Comparison of ENCODE assay signal across 8 cellular contexts in genomic region chr1:221793439-221794078, GRCh38. TPM values are rescaled to one million over a fixed set of nuclear protein-coding genes. Genes with fewer than 3 reads are reported as not detected.
DNase-seq lines count a peak whose midpoint lies in the region; ATAC-seq lines count a peak whose summit lies in the region.

No MANE protein-coding gene starts in this region.

- H3K4me1 Mint-ChIP-seq in activated CD8-positive, alpha-beta memory T cell treated with anti-CD3 and anti-CD28 coated beads, Interleukin-2, amount 10 ng/mL, durations not matched to agents 7 days and 5 days: peaks cover 24% of the 10 kb centered on the region
- H3K4me1 Mint-ChIP-seq in stimulated activated memory B cell treated with anti-CD40 and anti-IgM and Interleukin-4, amounts not matched to agents 10 μg/mL and 1 μg/mL and 100 μg/mL, for 72 hours: peaks cover 41% of the 10 kb centered on the region

- H3K9me3 Mint-ChIP-seq in activated CD8-positive, alpha-beta memory T cell treated with anti-CD3 and anti-CD28 coated beads, Interleukin-2, amount 10 ng/mL, durations not matched to agents 7 days and 5 days (ENCODE audit: low read depth): peaks cover 2% of the 10 kb centered on the region
- no peaks in the 10 kb centered on the region for H3K9me3 Mint-ChIP-seq in stimulated activated memory B cell treated with anti-CD40 and anti-IgM and Interleukin-4, amounts not matched to agents 10 μg/mL and 1 μg/mL and 100 μg/mL, for 72 hours

- CTCF ChIA-PET in activated CD8-positive, alpha-beta memory T cell treated with anti-CD3 and anti-CD28 coated beads, Interleukin-2, amount 10 ng/mL, durations not matched to agents 7 days and 5 days (lab: Charles Lee): interaction anchor here (2.1 kb wide), 1 partner anchor 9 kb away, joined by 5 read pairs; no protein-coding TSS in a partner anchor

- peak; percentile 52 for ATAC-seq in activated CD8-positive, alpha-beta memory T cell treated with anti-CD3 and anti-CD28 coated beads, Interleukin-2, amount 10 ng/mL, durations not matched to agents 7 days and 5 days
- ATAC-seq in HG02678 (IDR thresholded peaks at IDR 0.05; ENCODE audit: unreplicated experiment): peak; percentile 78
- ATAC-seq in stimulated activated memory B cell treated with anti-CD40 and anti-IgM and Interleukin-4, amounts not matched to agents 10 μg/mL and 1 μg/mL and 100 μg/mL, for 72 hours: peak; percentile 95

- DNase-seq in activated CD8-positive, alpha-beta memory T cell treated with anti-CD3 and anti-CD28 coated beads, Interleukin-2, amount 10 ng/mL, durations not matched to agents 7 days and 5 days: no peak
- no peak for DNase-seq in activated CD8-positive, alpha-beta memory T cell treated with anti-CD3 and anti-CD28 coated beads for 24 hours
- peak; percentile 52 for DNase-seq in NAMALWA (ENCODE audit: low spot score)
- DNase-seq in GM03348 (ENCODE audit: low spot score): no peak
- no peak for DNase-seq in Kasumi-1 (lab: John Stamatoyannopoulos, UW)
- DNase-seq in HuH-7.5 (ENCODE audit: low spot score): no peak

- H3K27me3 Mint-ChIP-seq in activated CD8-positive, alpha-beta memory T cell treated with anti-CD3 and anti-CD28 coated beads, Interleukin-2, amount 10 ng/mL, durations not matched to agents 7 days and 5 days: no peaks in the 10 kb centered on the region
- no peaks in the 10 kb centered on the region for H3K27me3 Mint-ChIP-seq in stimulated activated memory B cell treated with anti-CD40 and anti-IgM and Interleukin-4, amounts not matched to agents 10 μg/mL and 1 μg/mL and 100 μg/mL, for 72 hours

- no peak overlapping the region for H3K27ac Mint-ChIP-seq in activated CD8-positive, alpha-beta memory T cell treated with anti-CD3 and anti-CD28 coated beads, Interleukin-2, amount 10 ng/mL, durations not matched to agents 7 days and 5 days
- H3K27ac Mint-ChIP-seq in stimulated activated memory B cell treated with anti-CD40 and anti-IgM and Interleukin-4, amounts not matched to agents 10 μg/mL and 1 μg/mL and 100 μg/mL, for 72 hours: peak overlapping the region; percentile 98

- no peak overlapping the region for H3K4me3 Mint-ChIP-seq in activated CD8-positive, alpha-beta memory T cell treated with anti-CD3 and anti-CD28 coated beads, Interleukin-2, amount 10 ng/mL, durations not matched to agents 7 days and 5 days
- peak overlapping the region; percentile 67 for H3K4me3 Mint-ChIP-seq in stimulated activated memory B cell treated with anti-CD40 and anti-IgM and Interleukin-4, amounts not matched to agents 10 μg/mL and 1 μg/mL and 100 μg/mL, for 72 hours

- peaks cover 9% of the 10 kb centered on the region for H3K36me3 Mint-ChIP-seq in activated CD8-positive, alpha-beta memory T cell treated with anti-CD3 and anti-CD28 coated beads, Interleukin-2, amount 10 ng/mL, durations not matched to agents 7 days and 5 days
- no peaks in the 10 kb centered on the region for H3K36me3 Mint-ChIP-seq in stimulated activated memory B cell treated with anti-CD40 and anti-IgM and Interleukin-4, amounts not matched to agents 10 μg/mL and 1 μg/mL and 100 μg/mL, for 72 hours

RNA-seq across cellular contexts. Expression of gene DUSP10, which starts 51.7 kb away (rescaled TPM):
- total RNA-seq in activated CD8-positive, alpha-beta memory T cell treated with anti-CD3 and anti-CD28 coated beads, Interleukin-2, amount 10 ng/mL, durations not matched to agents 7 days and 5 days: 10 to 100 TPM; 14.3 to 46.3 TPM
